8 cellular contexts compared by ENCODE assay signal in genomic region chr9:81814794-81815464, GRCh38.
A peak's percentile ranks its signal among the peaks of the same experiment; 100 is the strongest.
DNase-seq lines count a peak whose midpoint lies in the region; ATAC-seq and TF ChIP-seq lines count a peak whose summit lies in the region.

No MANE protein-coding gene starts in this region.

- H3K27ac Mint-ChIP-seq in Caco-2 (ENCODE audit: unreplicated experiment) = peak overlapping the region; percentile 36

- H3K9me2 ChIP-seq in MM.1S (replicated peaks; ENCODE audit: insufficient read depth, low read length) = no peaks in the 10 kb centered on the region

- intact Hi-C loops in Caco-2 (cut with micrococcal nuclease; ENCODE audit: unreplicated experiment) (loop anchor here (1.0 to 2.0 kb wide), 3 partner anchors 28 to 126 kb away; partner anchors contain the start of gene TLE1), lower leg skin (cut with DNase I; ENCODE audit: low total_unique reads) (no loop called here)

- H3K36me3 Mint-ChIP-seq in Caco-2 (ENCODE audit: insufficient read depth, unreplicated experiment) = no peaks in the 10 kb centered on the region

- no peaks in the 10 kb centered on the region for H3K9me3 ChIP-seq in Caco-2
- no peaks in the 10 kb centered on the region for H3K9me3 ChIP-seq in MM.1S (replicated peaks; ENCODE audit: insufficient read depth, low read length)

- H3K4me1 ChIP-seq in Caco-2 = peaks cover 35% of the 10 kb centered on the region
- H3K4me1 ChIP-seq in MM.1S (ENCODE audit: low read length) = peaks cover 31% of the 10 kb centered on the region

- H3K4me3 ChIP-seq in Caco-2 (ENCODE audit: low read depth, low read length) (no peak overlapping the region), MM.1S (ENCODE audit: low read length) (peak overlapping the region; percentile 1; the same call in 1 of the 2 replicates), fibroblast of villous mesenchyme (ENCODE audit: low read depth, low read length) (no peak overlapping the region), lower leg skin (ENCODE audit: low read depth, poor library complexity, severe bottlenecking) (no peak overlapping the region)

- peak overlapping the region; percentile 5 for H3K4me3 Mint-ChIP-seq in Caco-2 (ENCODE audit: unreplicated experiment)

- no peak overlapping the region for H3K9ac ChIP-seq in MM.1S (ENCODE audit: low read length)

- H3K79me2 ChIP-seq in MM.1S (ENCODE audit: low read length) = no peaks in the 10 kb centered on the region

- H3K4me1 Mint-ChIP-seq in Caco-2 (ENCODE audit: low read depth, unreplicated experiment) = peaks cover 39% of the 10 kb centered on the region

- H2AFZ ChIP-seq in MM.1S (ENCODE audit: low read length) = no peak overlapping the region

- POLR2A ChIA-PET in Caco-2 (lab: Charles Lee) = no interaction called here

- H3K36me3 ChIP-seq in Caco-2 (ENCODE audit: control insufficient read depth, insufficient read depth, low read length) (no peaks in the 10 kb centered on the region), MM.1S (replicated peaks; ENCODE audit: insufficient read depth, low read length) (no peaks in the 10 kb centered on the region)

- H4K20me1 ChIP-seq in MM.1S (ENCODE audit: insufficient read depth, low read length) = no peaks in the 10 kb centered on the region

- no peaks in the 10 kb centered on the region for H3K27me3 Mint-ChIP-seq in Caco-2 (ENCODE audit: insufficient read depth, unreplicated experiment)

- TF ChIP-seq POLR2A in lower leg skin (IDR thresholded peaks at IDR 0.05) = no peak

- TF ChIP-seq CTCF in Caco-2 (IDR thresholded peaks at IDR 0.05; ENCODE audit: insufficient read depth in 1 of 2, low read depth in 1 of 2, low read length in 1 of 2, severe bottlenecking in 1 of 2, unreplicated experiment in 1 of 2) (no peak), MM.1S (IDR thresholded peaks at IDR 0.05; ENCODE audit: low read length) (no peak), fibroblast of villous mesenchyme (IDR thresholded peaks at IDR 0.05; ENCODE audit: insufficient read depth, low read depth, low read length) (no peak), lower leg skin (IDR thresholded peaks at IDR 0.05) (no peak)

- H3K27me3 ChIP-seq in Caco-2 (replicated peaks; ENCODE audit: control insufficient read depth, insufficient read depth, low read length) = no peaks in the 10 kb centered on the region
- H3K27me3 ChIP-seq in MM.1S (replicated peaks; ENCODE audit: insufficient read depth, low read length) = peaks cover under 1% of the 10 kb centered on the region; the same call in 1 of the 2 replicates

- 35 to 43% methylated on average over 3 of the region's 3 CpGs for WGBS in lower leg skin, 2 donors

- peak; percentile 70 for ATAC-seq in GM21529 (IDR thresholded peaks at IDR 0.05; ENCODE audit: unreplicated experiment)

- BruUV-seq in Caco-2 (replicated peaks; lab: Mats Ljungman, UMichigan) = no TSS peak

- DNase-seq in Caco-2 (peak; percentile 41 to 48), MM.1S (peak; percentile 93), fibroblast of villous mesenchyme (ENCODE audit: low read depth) (peak; percentile 13), lower leg skin (ENCODE audit: low spot score in 2 of 2) (no peak), SIG-M5 (lab: John Stamatoyannopoulos, UW) (no peak), NOMO-1 (lab: John Stamatoyannopoulos, UW; ENCODE audit: unreplicated experiment in 2 of 2) (no peak), globus pallidus (ENCODE audit: low spot score) (no peak)

- H3F3A ChIP-seq in MM.1S (ENCODE audit: insufficient read depth, low read length) = peaks cover 20% of the 10 kb centered on the region

- CTCF ChIA-PET in Caco-2 (lab: Charles Lee) = no interaction called here

- peak overlapping the region; percentile 56 for H3K4me2 ChIP-seq in MM.1S (ENCODE audit: low read depth, low read length)

- no peaks in the 10 kb centered on the region for H3K9me3 Mint-ChIP-seq in Caco-2 (ENCODE audit: unreplicated experiment)

- peak overlapping the region; percentile 57 for H3K27ac ChIP-seq in MM.1S (ENCODE audit: low read length)

Comparison
In these comparisons a context has a peak if more than half of its experiments do, and no peak if none do; other contexts are left out.
1. DNase-seq: peak in Caco-2 (2 of 2), MM.1S (single experiment) and fibroblast of villous mesenchyme (single experiment); none in lower leg skin (0 of 2), SIG-M5 (single experiment), NOMO-1 (0 of 2) and globus pallidus (single experiment).